19 cellular contexts compared by ENCODE assay signal in the genomic region with DNA sequence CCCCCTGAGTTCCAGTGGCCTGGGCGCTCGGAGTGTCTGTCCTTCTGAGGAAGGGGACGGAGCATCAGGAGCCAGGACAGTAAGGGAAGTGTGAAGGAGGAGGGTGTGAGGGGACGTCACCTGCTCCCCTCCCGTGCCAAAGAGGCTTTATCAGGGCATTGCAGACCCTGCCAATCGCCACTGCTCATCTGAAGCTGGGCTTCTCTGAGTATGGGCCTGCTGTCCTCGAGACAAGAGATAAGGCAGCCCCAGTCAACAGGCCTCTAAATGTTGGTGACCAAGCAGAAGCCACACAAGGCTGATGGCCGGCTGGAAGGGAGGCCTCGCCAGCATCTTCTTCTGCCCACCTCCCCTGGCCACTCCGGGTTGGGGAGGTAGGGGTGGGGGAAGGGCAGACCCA. TPM values are rescaled to one million over a fixed set of nuclear protein-coding genes. Genes with fewer than 3 reads are reported as not detected.
"Had no signal": no experiment of that assay in that cellular context is flagged by ENCODE, and none has a peak within 500 bp of the region (broad histone marks: within the 10 kb centered on the region; RNA-seq: fewer than 3 reads in every experiment).

No MANE protein-coding gene starts in this region.

- H3K36me3 ChIP-seq: adrenal gland, colonic mucosa, gastrocnemius medialis, left ventricle myocardium inferior, pancreas, WERI-Rb-1 had no signal

- H3K9me3 Mint-ChIP-seq: activated T-cell treated with anti-CD3 and anti-CD28 coated beads, Interleukin-2, amount 50 U/mL, for 24 hours; memory B cell; neural crest cell; stimulated activated naive CD8-positive, alpha-beta T cell treated with anti-CD3 and anti-CD28 coated beads, Interleukin-15, amount 100 ng/mL, for 72 hours had no signal

- H3K27me3 Mint-ChIP-seq: activated CD4-positive, alpha-beta T cell treated with anti-CD3 and anti-CD28 coated beads for 36 hours; activated T-cell treated with anti-CD3 and anti-CD28 coated beads, Interleukin-2, amount 50 U/mL, for 24 hours; stimulated activated naive CD8-positive, alpha-beta T cell treated with anti-CD3 and anti-CD28 coated beads, Interleukin-15, amount 100 ng/mL, for 72 hours had no signal

- H3K27ac ChIP-seq: adrenal gland, colonic mucosa, gastrocnemius medialis, left ventricle myocardium inferior, pancreas, testis, WERI-Rb-1 had no signal

- H3K36me3 Mint-ChIP-seq: memory B cell had no signal

- H3K27ac Mint-ChIP-seq: activated CD4-positive, alpha-beta T cell treated with anti-CD3 and anti-CD28 coated beads for 36 hours; activated T-cell treated with anti-CD3 and anti-CD28 coated beads, Interleukin-2, amount 50 U/mL, for 24 hours; memory B cell had no signal

- H3K9me3 ChIP-seq: adrenal gland, colonic mucosa, gastrocnemius medialis, left ventricle myocardium inferior, pancreas, testis had no signal

- ATAC-seq: activated CD4-positive, alpha-beta T cell treated with anti-CD3 and anti-CD28 coated beads for 36 hours; gastrocnemius medialis; pancreas; stimulated activated naive CD8-positive, alpha-beta T cell treated with anti-CD3 and anti-CD28 coated beads, Interleukin-15, amount 100 ng/mL, for 72 hours had no signal

- H3K4me3 Mint-ChIP-seq: activated CD4-positive, alpha-beta T cell treated with anti-CD3 and anti-CD28 coated beads for 36 hours; activated T-cell treated with anti-CD3 and anti-CD28 coated beads, Interleukin-2, amount 50 U/mL, for 24 hours; memory B cell; neural crest cell; stimulated activated naive CD8-positive, alpha-beta T cell treated with anti-CD3 and anti-CD28 coated beads, Interleukin-15, amount 100 ng/mL, for 72 hours had no signal

- H3K4me3 ChIP-seq: adrenal gland, colonic mucosa, gastrocnemius medialis, left ventricle myocardium inferior, pancreas, testis had no signal

- H3K27me3 ChIP-seq: adrenal gland, colonic mucosa, pancreas, testis had no signal

- DNase-seq: activated CD4-positive, alpha-beta T cell treated with anti-CD3 and anti-CD28 coated beads for 36 hours; activated gamma-delta T cell treated with Interleukin-2 at 50 U/mL for 16 hours; activated T-cell treated with anti-CD3 and anti-CD28 coated beads, Interleukin-2, amount 50 U/mL, for 24 hours; adrenal gland; caudate nucleus; colonic mucosa; effector memory CD4-positive, alpha-beta T cell; gastrocnemius medialis; kidney; left ventricle myocardium inferior; pancreas; stimulated activated CD4-positive, alpha-beta T cell treated with anti-CD3 and anti-CD28 coated beads, Interleukin-15, amount 100 ng/mL, for 24 hours; stimulated activated CD4-positive, alpha-beta T cell treated with anti-CD3 and anti-CD28 coated beads, Interleukin-4, amount 100 ng/mL, for 24 hours; stimulated activated naive CD8-positive, alpha-beta T cell treated with anti-CD3 and anti-CD28 coated beads, Interleukin-15, amount 100 ng/mL, for 72 hours; testis; WERI-Rb-1 had no signal

- H3K4me1 ChIP-seq: colonic mucosa, gastrocnemius medialis had no signal

RNA-seq across cellular contexts. Expression of a gene that starts 29.8 kb away (rescaled TPM):
- total RNA-seq: gastrocnemius medialis had no signal

RNA-seq across cellular contexts. Expression of a gene that starts 49.9 kb away (rescaled TPM):
- total RNA-seq: left ventricle myocardium inferior, neural crest cell, renal cortical epithelial cell had no signal
